Comparison of ENCODE assay signal across 15 cellular contexts in the genomic region with DNA sequence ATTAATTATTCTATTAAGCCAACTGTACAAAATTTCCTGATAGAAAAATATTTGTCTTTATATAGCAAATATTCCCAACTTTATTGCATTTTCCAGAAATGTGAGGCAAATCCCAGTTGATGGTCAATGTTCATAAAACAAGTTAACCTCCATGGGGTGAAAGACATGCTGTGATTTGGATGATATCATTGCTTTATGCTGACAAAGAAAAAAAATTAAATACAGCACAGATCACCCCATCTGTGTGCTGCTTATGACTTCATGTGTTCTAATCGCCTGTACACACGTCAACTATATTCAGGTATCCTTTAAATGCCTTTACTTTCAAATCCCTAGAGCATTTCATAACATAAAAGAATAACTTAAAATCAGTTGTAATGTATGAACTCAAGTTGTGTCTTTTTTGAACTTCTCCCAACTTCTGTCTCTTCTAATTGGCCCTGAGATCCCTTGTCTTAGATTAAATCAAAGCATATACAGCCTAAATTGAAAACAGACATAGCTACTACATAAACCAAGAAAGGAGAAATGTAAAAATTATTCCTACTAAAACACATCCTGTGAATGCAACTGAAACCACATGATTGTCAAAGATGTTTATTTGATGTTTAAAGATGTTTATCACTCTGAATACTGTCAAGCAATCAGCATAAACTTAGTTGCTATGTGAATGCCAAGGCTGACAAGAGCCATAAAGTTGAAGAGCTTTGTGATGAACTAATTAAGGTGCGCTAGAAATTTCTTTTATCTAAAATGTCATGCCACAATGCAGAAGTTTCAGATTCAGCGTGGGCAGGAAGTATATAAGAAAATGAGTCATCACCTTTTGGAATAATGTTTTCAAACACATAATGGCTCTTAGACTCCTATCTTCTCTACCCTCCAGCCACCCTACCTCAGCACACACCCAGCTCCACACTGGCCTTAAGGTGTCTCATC.
DNase-seq lines count a peak whose midpoint lies in the region; ATAC-seq and TF ChIP-seq lines count a peak whose summit lies in the region.
"Had no signal": no experiment of that assay in that cellular context is flagged by ENCODE, and none has a peak within 500 bp of the region (broad histone marks: within the 10 kb centered on the region; RNA-seq: fewer than 3 reads in every experiment).

No MANE protein-coding gene starts in this region.

- no peaks in the 10 kb centered on the region for H3K9me3 Mint-ChIP-seq in activated T-helper 17 cell treated with anti-CD3 and anti-CD28 coated beads, Interleukin-2, amount 50 U/mL, for 72 hours
- peaks cover 8% of the 10 kb centered on the region for H3K9me3 Mint-ChIP-seq in mesothelial cell of epicardium
- peaks cover 7% of the 10 kb centered on the region for H3K9me3 Mint-ChIP-seq in stimulated activated memory B cell treated with anti-CD40 and anti-IgM and Interleukin-4, amounts not matched to agents 10 μg/mL and 1 μg/mL and 100 μg/mL, for 72 hours
- H3K9me3 Mint-ChIP-seq: activated B cell treated with CpG ODN at 0.5 μM for 24 hours, T-cell had no signal

- H3K27ac Mint-ChIP-seq in activated T-helper 17 cell treated with anti-CD3 and anti-CD28 coated beads, Interleukin-2, amount 50 U/mL, for 72 hours: no peak overlapping the region
- H3K27ac Mint-ChIP-seq in mesothelial cell of epicardium: peak overlapping the region; percentile 64
- H3K27ac Mint-ChIP-seq in stimulated activated memory B cell treated with anti-CD40 and anti-IgM and Interleukin-4, amounts not matched to agents 10 μg/mL and 1 μg/mL and 100 μg/mL, for 72 hours: no peak overlapping the region
- H3K27ac Mint-ChIP-seq: activated B cell treated with CpG ODN at 0.5 μM for 24 hours, IgD-negative memory B cell had no signal

- peak; percentile 51 for ATAC-seq in activated T-helper 17 cell treated with anti-CD3 and anti-CD28 coated beads, Interleukin-2, amount 50 U/mL, for 72 hours (replicated peaks)
- no peak for ATAC-seq in HG02610 (IDR thresholded peaks at IDR 0.05; ENCODE audit: unreplicated experiment)
- no peak for ATAC-seq in stimulated activated memory B cell treated with anti-CD40 and anti-IgM and Interleukin-4, amounts not matched to agents 10 μg/mL and 1 μg/mL and 100 μg/mL, for 72 hours
- ATAC-seq: heart left ventricle had no signal

- H3K36me3 Mint-ChIP-seq in activated T-helper 17 cell treated with anti-CD3 and anti-CD28 coated beads, Interleukin-2, amount 50 U/mL, for 72 hours (ENCODE audit: low read depth): no peaks in the 10 kb centered on the region
- H3K36me3 Mint-ChIP-seq in mesothelial cell of epicardium: no peaks in the 10 kb centered on the region
- no peaks in the 10 kb centered on the region for H3K36me3 Mint-ChIP-seq in stimulated activated memory B cell treated with anti-CD40 and anti-IgM and Interleukin-4, amounts not matched to agents 10 μg/mL and 1 μg/mL and 100 μg/mL, for 72 hours
- H3K36me3 Mint-ChIP-seq: IgD-negative memory B cell, T-cell had no signal

- H3K27me3 Mint-ChIP-seq in activated T-helper 17 cell treated with anti-CD3 and anti-CD28 coated beads, Interleukin-2, amount 50 U/mL, for 72 hours: peaks cover 5% of the 10 kb centered on the region
- H3K27me3 Mint-ChIP-seq in mesothelial cell of epicardium (ENCODE audit: low read depth): no peaks in the 10 kb centered on the region
- H3K27me3 Mint-ChIP-seq in stimulated activated memory B cell treated with anti-CD40 and anti-IgM and Interleukin-4, amounts not matched to agents 10 μg/mL and 1 μg/mL and 100 μg/mL, for 72 hours: peaks cover 9% of the 10 kb centered on the region
- H3K27me3 Mint-ChIP-seq: activated B cell treated with CpG ODN at 0.5 μM for 24 hours had no signal

- peaks cover 3% of the 10 kb centered on the region for H3K4me1 Mint-ChIP-seq in activated T-helper 17 cell treated with anti-CD3 and anti-CD28 coated beads, Interleukin-2, amount 50 U/mL, for 72 hours
- peaks cover 34% of the 10 kb centered on the region for H3K4me1 Mint-ChIP-seq in mesothelial cell of epicardium
- no peaks in the 10 kb centered on the region for H3K4me1 Mint-ChIP-seq in stimulated activated memory B cell treated with anti-CD40 and anti-IgM and Interleukin-4, amounts not matched to agents 10 μg/mL and 1 μg/mL and 100 μg/mL, for 72 hours
- H3K4me1 Mint-ChIP-seq: activated B cell treated with CpG ODN at 0.5 μM for 24 hours, IgD-negative memory B cell had no signal

- no peak for TF ChIP-seq CTCF in mesothelial cell of epicardium (IDR thresholded peaks at IDR 0.05; ENCODE audit: unreplicated experiment)

- no peak overlapping the region for H3K4me3 Mint-ChIP-seq in activated T-helper 17 cell treated with anti-CD3 and anti-CD28 coated beads, Interleukin-2, amount 50 U/mL, for 72 hours
- H3K4me3 Mint-ChIP-seq in mesothelial cell of epicardium: no peak overlapping the region
- H3K4me3 Mint-ChIP-seq in stimulated activated memory B cell treated with anti-CD40 and anti-IgM and Interleukin-4, amounts not matched to agents 10 μg/mL and 1 μg/mL and 100 μg/mL, for 72 hours: no peak overlapping the region
- H3K4me3 Mint-ChIP-seq: activated B cell treated with CpG ODN at 0.5 μM for 24 hours, IgD-negative memory B cell, T-cell had no signal

- DNase-seq in Daoy (ENCODE audit: low read depth) (peak; percentile 22), HT-29 (ENCODE audit: low spot score) (peak; percentile 7), mesothelial cell of epicardium (ENCODE audit: low spot score in 2 of 2, unreplicated experiment in 2 of 2) (no peak), cerebellar nuclear complex (lab: John Stamatoyannopoulos, UW) (no peak), HPDE6-E6E7 (ENCODE audit: extremely low spot score) (no peak)
- DNase-seq: activated B cell treated with CpG ODN at 0.5 μM for 24 hours; activated naive CD4-positive, alpha-beta T cell; heart left ventricle; left cardiac atrium; NCI-H510A; T-cell had no signal

Comparison
In these comparisons a context has a peak if more than half of its experiments do, and no peak if none do; other contexts are left out.
1. DNase-seq: peak in Daoy (single experiment) and HT-29 (single experiment); none in mesothelial cell of epicardium (0 of 2), cerebellar nuclear complex (0 of 2) and HPDE6-E6E7 (single experiment).